In the genomic region with DNA sequence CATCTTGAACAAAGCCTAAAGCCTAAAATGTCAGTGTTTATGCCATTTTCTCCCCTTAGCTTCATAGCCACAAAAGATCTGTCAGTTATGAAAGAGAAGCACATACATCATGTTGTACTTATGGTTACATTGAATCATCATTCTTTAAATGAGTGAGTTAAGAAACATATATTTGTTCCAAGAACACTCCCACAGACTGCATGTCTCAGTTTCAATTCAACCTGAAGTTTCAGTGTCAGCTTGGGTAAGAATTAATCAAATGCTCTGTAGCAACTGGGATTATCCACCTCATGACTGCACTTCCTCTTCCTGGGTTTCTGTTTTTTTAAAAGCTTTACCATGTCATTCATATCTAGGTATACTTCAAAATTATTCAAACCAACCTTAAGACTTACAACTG, we compare ENCODE assay signal across 10 cellular contexts. TPM values are rescaled to one million over a fixed set of nuclear protein-coding genes. Genes with fewer than 3 reads are reported as not detected.
DNase-seq lines count a peak whose midpoint lies in the region; ATAC-seq and FAIRE-seq lines count a peak whose summit lies in the region.
"Had no signal": no experiment of that assay in that cellular context is flagged by ENCODE, and none has a peak within 500 bp of the region (broad histone marks: within the 10 kb centered on the region; RNA-seq: fewer than 3 reads in every experiment).

No MANE protein-coding gene starts in this region.

- no peak for DNase-seq in activated naive CD8-positive, alpha-beta T cell treated with anti-CD3 and anti-CD28 coated beads for 36 hours
- DNase-seq in MG63, result no peak
- no peak for DNase-seq in head of caudate nucleus
- no peak for DNase-seq in middle frontal gyrus (ENCODE audit: extremely low spot score, low spot score)
- no peak for DNase-seq in urothelium cell line (ENCODE audit: low spot score)
- DNase-seq: NCI-H69 had no signal

- intact Hi-C loops in head of caudate nucleus (cut with DNase I), result no loop called here

- no peak overlapping the region for H3K4me3 Mint-ChIP-seq in activated naive CD8-positive, alpha-beta T cell treated with anti-CD3 and anti-CD28 coated beads for 36 hours

- H3K36me3 Mint-ChIP-seq in activated naive CD8-positive, alpha-beta T cell treated with anti-CD3 and anti-CD28 coated beads for 36 hours, result peaks cover 2% of the 10 kb centered on the region

- H3K9me3 Mint-ChIP-seq in activated naive CD8-positive, alpha-beta T cell treated with anti-CD3 and anti-CD28 coated beads for 36 hours, result peaks cover 2% of the 10 kb centered on the region

- no peaks in the 10 kb centered on the region for H3K27me3 ChIP-seq in MG63

- peak overlapping the region; percentile 91 for H3K27ac Mint-ChIP-seq in activated naive CD8-positive, alpha-beta T cell treated with anti-CD3 and anti-CD28 coated beads for 36 hours

- H3K36me3 ChIP-seq in MG63, result no peaks in the 10 kb centered on the region

- H3K4me3 ChIP-seq in MG63, result no peak overlapping the region

- FAIRE-seq in urothelium cell line (lab: Jason Lieb, UNC), result no peak

- peaks cover 27% of the 10 kb centered on the region for H3K27me3 Mint-ChIP-seq in activated naive CD8-positive, alpha-beta T cell treated with anti-CD3 and anti-CD28 coated beads for 36 hours

- peaks cover 11% of the 10 kb centered on the region for H3K4me1 Mint-ChIP-seq in activated naive CD8-positive, alpha-beta T cell treated with anti-CD3 and anti-CD28 coated beads for 36 hours

- H3K9me3 ChIP-seq in MG63, result no peaks in the 10 kb centered on the region

- ATAC-seq in GM18517 (IDR thresholded peaks at IDR 0.05; ENCODE audit: unreplicated experiment), result peak; percentile 76
- ATAC-seq in GM21360 (IDR thresholded peaks at IDR 0.05; ENCODE audit: unreplicated experiment), result peak; percentile 98
- ATAC-seq in HG03103 (IDR thresholded peaks at IDR 0.05; ENCODE audit: low read depth, unreplicated experiment), result peak; percentile 80

RNA-seq across cellular contexts. Expression of a gene that starts 3.9 kb away (rescaled TPM):
- not detected for total RNA-seq in activated naive CD8-positive, alpha-beta T cell treated with anti-CD3 and anti-CD28 coated beads for 36 hours
- total RNA-seq in MG63 (2014; rRNA removed; shearing (Covaris generic); ENCODE audit: low replicate concordance), result not detected in 2 replicates
- total RNA-seq: cardiac septum had no signal
